ENCODE assay signal across 8 cellular contexts in the genomic region with DNA sequence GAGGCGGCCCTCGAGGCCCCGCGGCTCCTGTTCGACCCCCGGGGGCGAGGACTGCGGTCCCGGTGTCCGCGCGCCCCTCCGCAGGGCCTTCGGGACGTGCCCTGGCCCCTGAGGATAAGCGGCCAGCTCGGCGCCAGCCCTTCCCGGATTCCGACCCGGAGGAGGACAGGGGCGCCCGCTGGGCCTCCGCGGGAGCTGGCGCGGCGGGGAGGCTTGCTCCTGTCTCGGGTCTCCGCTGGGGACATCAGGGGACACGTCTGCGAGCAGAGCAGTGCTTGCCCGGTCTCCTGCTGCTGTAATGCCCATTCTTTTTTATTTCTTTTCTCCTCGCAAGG. TPM values are rescaled to one million over a fixed set of nuclear protein-coding genes. Genes with fewer than 3 reads are reported as not detected.
DNase-seq lines count a peak whose midpoint lies in the region; ATAC-seq, FAIRE-seq and TF ChIP-seq lines count a peak whose summit lies in the region.

No MANE protein-coding gene starts in this region.

- peak overlapping the region; percentile 67 for H3K4me3 ChIP-seq in HEK293 (ENCODE audit: low read depth, low read length)
- peak overlapping the region; percentile 64 for H3K4me3 ChIP-seq in MG63
- H3K4me3 ChIP-seq in fibroblast of lung (replicated peaks in 1 of 4; ENCODE audit: control extremely low read depth in 1 of 4, insufficient read depth in 1 of 4, low read depth in 3 of 4, low read length in 4 of 4) = peak overlapping the region; percentile 66 to 73 (median 70)
- peak overlapping the region; percentile 73 for H3K4me3 ChIP-seq in neuron (ENCODE audit: low read length)
- H3K4me3 ChIP-seq in upper lobe of right lung = peak overlapping the region; percentile 73

- CTCF ChIA-PET in HEK293 (lab: Yijun Ruan, JAX) = interaction anchor here (0.6 to 3.5 kb wide), 13 partner anchors 9 to 1060 kb away, joined by 3 to 15 read pairs (median 4); no protein-coding TSS in a partner anchor

- H2AFZ ChIP-seq in fibroblast of lung (ENCODE audit: low read length) (peak overlapping the region; percentile 65), neuron (ENCODE audit: low read depth, low read length) (peak overlapping the region; percentile 88)

- peaks cover 6% of the 10 kb centered on the region for H3K4me1 ChIP-seq in HEK293 (ENCODE audit: control insufficient read depth, insufficient read depth, low read length)
- peaks cover 6% of the 10 kb centered on the region for H3K4me1 ChIP-seq in fibroblast of lung (ENCODE audit: control insufficient read depth, extremely low read depth, insufficient read depth, low read length)
- peaks cover 7% of the 10 kb centered on the region for H3K4me1 ChIP-seq in neuron (ENCODE audit: insufficient read depth, low read length)
- H3K4me1 ChIP-seq in upper lobe of right lung = peaks cover 11% of the 10 kb centered on the region

- no peak for TF ChIP-seq POLR2A in GM12892 (IDR thresholded peaks at IDR 0.05; ENCODE audit: low read depth, low read length)

- H3K36me3 ChIP-seq in HEK293 (ENCODE audit: control insufficient read depth in 2 of 2, insufficient read depth in 1 of 2, low read length in 2 of 2) = no peaks in the 10 kb centered on the region
- no peaks in the 10 kb centered on the region for H3K36me3 ChIP-seq in MG63
- no peaks in the 10 kb centered on the region for H3K36me3 ChIP-seq in fibroblast of lung (ENCODE audit: control insufficient read depth, insufficient read depth, low read length)
- no peaks in the 10 kb centered on the region for H3K36me3 ChIP-seq in neuron (ENCODE audit: insufficient read depth, low read length)
- no peaks in the 10 kb centered on the region for H3K36me3 ChIP-seq in upper lobe of right lung

- no peaks in the 10 kb centered on the region for H3K79me2 ChIP-seq in fibroblast of lung (ENCODE audit: control insufficient read depth, insufficient read depth, low read length)

- H3K27me3 ChIP-seq in MG63 (no peaks in the 10 kb centered on the region), fibroblast of lung (ENCODE audit: control insufficient read depth, insufficient read depth, low read length) (no peaks in the 10 kb centered on the region), neuron (ENCODE audit: insufficient read depth, low read length) (no peaks in the 10 kb centered on the region), upper lobe of right lung (no peaks in the 10 kb centered on the region)

- no peaks in the 10 kb centered on the region for H4K20me1 ChIP-seq in fibroblast of lung (ENCODE audit: control insufficient read depth, extremely low read depth, insufficient read depth, low read length)

- intact Hi-C loops in upper lobe of right lung (cut with DNase I) = no loop called here

- ATAC-seq in upper lobe of right lung = peak; percentile 54

- H3K9me3 ChIP-seq in HEK293 (ENCODE audit: control insufficient read depth, insufficient read depth, low read depth, low read length) (no peaks in the 10 kb centered on the region), MG63 (no peaks in the 10 kb centered on the region), fibroblast of lung (ENCODE audit: control insufficient read depth, insufficient read depth, low read depth, low read length) (no peaks in the 10 kb centered on the region), neuron (ENCODE audit: low read length) (no peaks in the 10 kb centered on the region), upper lobe of right lung (no peaks in the 10 kb centered on the region)

- H3K4me2 ChIP-seq in fibroblast of lung (ENCODE audit: extremely low read depth, insufficient read depth, low read length) = peak overlapping the region; percentile 67

- H3K9ac ChIP-seq in fibroblast of lung (ENCODE audit: insufficient read depth, low read length) = peak overlapping the region; percentile 79

- H3K27ac ChIP-seq in HEK293 (ENCODE audit: extremely low read depth, low read depth, low read length) = peak overlapping the region; percentile 97
- H3K27ac ChIP-seq in fibroblast of lung (ENCODE audit: insufficient read depth, low read length) = peak overlapping the region; percentile 68
- H3K27ac ChIP-seq in upper lobe of right lung = peak overlapping the region; percentile 92

- POLR2A ChIA-PET in HEK293 (lab: Yijun Ruan, JAX) = no interaction called here

- TF ChIP-seq CTCF in HEK293 (tag by site-specific recombination; IDR thresholded peaks at IDR 0.05) = no peak
- peak in 1 of 2 donors; percentile 0 for TF ChIP-seq CTCF in fibroblast of lung (conservative IDR thresholded peaks at IDR 0.05 in 1 of 2, IDR thresholded peaks at IDR 0.05 in 1 of 2; ENCODE audit: low read depth in 1 of 2, low read length in 2 of 2)
- no peak for TF ChIP-seq CTCF in upper lobe of right lung (IDR thresholded peaks at IDR 0.05)

- no peak for FAIRE-seq in GM12892 (lab: Jason Lieb, UNC)

- DNase-seq in GM12892 (ENCODE audit: insufficient read length) (peak; percentile 22), MG63 (peak; percentile 46), fibroblast of lung (ENCODE audit: low read depth in 2 of 2) (peak; percentile 23 to 41), upper lobe of right lung (peak; percentile 83), NCI-H2171 (lab: John Stamatoyannopoulos, UW) (no peak)
- peak in 2 of 3 experiments; percentile 11 to 35 for DNase-seq in activated CD8-positive, alpha-beta memory T cell treated with anti-CD3 and anti-CD28 coated beads for 48 hours (ENCODE audit: low read depth in 2 of 3, low spot score in 2 of 3)

TF ChIP-seq in HEK293, 187 proteins besides CTCF, POLR2A, EP300 and RAD21 (continues in another document):
- peak; percentile 91 for TF ChIP-seq ZIC2 (tag by site-specific recombination; IDR thresholded peaks at IDR 0.05)
- no peak for TF ChIP-seq ZNF214 (tag by site-specific recombination; IDR thresholded peaks at IDR 0.05; ENCODE audit: borderline replicate concordance)
- TF ChIP-seq ZNF292 (tag by site-specific recombination; IDR thresholded peaks at IDR 0.05; ENCODE audit: borderline replicate concordance, low read depth) = no peak
- TF ChIP-seq, protein P1, sequence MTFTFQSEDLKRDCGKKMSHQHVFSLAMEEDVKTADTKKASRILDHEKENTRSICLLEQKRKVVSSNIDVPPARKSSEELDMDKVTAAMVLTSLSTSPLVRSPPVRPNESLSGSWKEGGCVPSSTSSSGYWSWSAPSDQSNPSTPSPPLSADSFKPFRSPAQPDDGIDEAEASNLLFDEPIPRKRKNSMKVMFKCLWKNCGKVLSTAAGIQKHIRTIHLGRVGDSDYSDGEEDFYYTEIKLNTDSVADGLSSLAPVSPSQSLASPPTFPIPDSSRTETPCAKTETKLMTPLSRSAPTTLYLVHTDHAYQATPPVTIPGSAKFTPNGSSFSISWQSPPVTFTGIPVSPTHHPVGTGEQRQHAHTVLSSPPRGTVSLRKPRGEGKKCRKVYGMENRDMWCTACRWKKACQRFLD (tag by site-specific recombination; IDR thresholded peaks at IDR 0.05) = no peak
- peak; percentile 81 for TF ChIP-seq GLIS2 (tag by site-specific recombination; IDR thresholded peaks at IDR 0.05)
- TF ChIP-seq, protein P2, sequence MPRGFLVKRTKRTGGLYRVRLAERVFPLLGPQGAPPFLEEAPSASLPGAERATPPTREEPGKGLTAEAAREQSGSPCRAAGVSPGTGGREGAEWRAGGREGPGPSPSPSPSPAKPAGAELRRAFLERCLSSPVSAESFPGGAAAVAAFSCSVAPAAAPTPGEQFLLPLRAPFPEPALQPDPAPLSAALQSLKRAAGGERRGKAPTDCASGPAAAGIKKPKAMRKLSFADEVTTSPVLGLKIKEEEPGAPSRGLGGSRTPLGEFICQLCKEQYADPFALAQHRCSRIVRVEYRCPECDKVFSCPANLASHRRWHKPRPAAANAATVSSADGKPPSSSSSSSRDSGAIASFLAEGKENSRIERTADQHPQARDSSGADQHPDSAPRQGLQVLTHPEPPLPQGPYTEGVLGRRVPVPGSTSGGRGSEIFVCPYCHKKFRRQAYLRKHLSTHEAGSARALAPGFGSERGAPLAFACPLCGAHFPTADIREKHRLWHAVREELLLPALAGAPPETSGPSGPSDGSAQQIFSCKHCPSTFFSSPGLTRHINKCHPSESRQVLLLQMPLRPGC (tag by site-specific recombination; IDR thresholded peaks at IDR 0.05) = no peak
- no peak for TF ChIP-seq ZNF645 (tag by site-specific recombination; IDR thresholded peaks at IDR 0.05)

RNA-seq across cellular contexts. Expression of gene B3GLCT, which starts 0.8 kb away (rescaled TPM):
- polyA plus RNA-seq in GM12892 (2012; ENCODE audit: missing spikeins) = 0.21 TPM
- 12.5 and 23.3 TPM in 2 replicates for total RNA-seq in MG63 (2014; rRNA removed; shearing (Covaris generic); ENCODE audit: low replicate concordance)
- total RNA-seq in fibroblast of lung (6.7 and 7.8 TPM in 2 replicates), upper lobe of right lung (6.7 TPM)
- polyA plus RNA-seq in fibroblast of lung = 4.3 and 4.4 TPM in 2 replicates
- polyA plus RNA-seq in fibroblast of lung (2012) = 4.0 and 4.5 TPM in 2 replicates
- 0.27 and 2.8 TPM in 2 replicates for polyA minus RNA-seq in fibroblast of lung (ENCODE audit: low replicate concordance)

RNA-seq across cellular contexts. Expression of gene HSPH1, which starts 38.9 kb away (rescaled TPM):
- 61.2 TPM for polyA plus RNA-seq in GM12892 (2012; ENCODE audit: missing spikeins)
- 82.9 and 98.7 TPM in 2 replicates for total RNA-seq in MG63 (2014; rRNA removed; shearing (Covaris generic); ENCODE audit: low replicate concordance)
- total RNA-seq in fibroblast of lung = 40.6 and 43.1 TPM in 2 replicates
- polyA plus RNA-seq in fibroblast of lung = 34.4 and 59.1 TPM in 2 replicates
- polyA plus RNA-seq in fibroblast of lung (2012) = 31.3 and 61.5 TPM in 2 replicates
- 2.2 and 2.3 TPM in 2 replicates for polyA minus RNA-seq in fibroblast of lung (ENCODE audit: low replicate concordance)
- total RNA-seq in upper lobe of right lung = 79.8 TPM
